Comparison of ENCODE assay signal across 9 cellular contexts in genomic region chr15:75347222-75348033, GRCh38. TPM values are rescaled to one million over a fixed set of nuclear protein-coding genes. Genes with fewer than 3 reads are reported as not detected.
A peak's percentile ranks its signal among the peaks of the same experiment; 100 is the strongest.
DNase-seq lines count a peak whose midpoint lies in the region; ATAC-seq and TF ChIP-seq lines count a peak whose summit lies in the region.
"Had no signal": no experiment of that assay in that cellular context is flagged by ENCODE, and none has a peak within 500 bp of the region (broad histone marks: within the 10 kb centered on the region; RNA-seq: fewer than 3 reads in every experiment).

No MANE protein-coding gene starts in this region.

- DNase-seq in HL-60 (ENCODE audit: low read depth in 1 of 2, low spot score in 1 of 2) = no peak
- peak in 3 of 4 experiments; percentile 23 to 56 (median 47) for DNase-seq in activated CD4-positive, CD25-positive, alpha-beta regulatory T cell (lab: John Stamatoyannopoulos, UW)
- peak; percentile 30 for DNase-seq in choroid plexus epithelial cell (ENCODE audit: low read depth)
- peak; percentile 19 to 33 (median 32) for DNase-seq in stimulated activated CD4-positive, alpha-beta T cell treated with anti-CD3 and anti-CD28 coated beads, TNF-alpha, amount 100 ng/mL, for 1 hour (ENCODE audit: low read depth in 3 of 3, low spot score in 1 of 3)
- DNase-seq in NCI-H2107 (lab: John Stamatoyannopoulos, UW) = no peak

- no peak for ATAC-seq in GM18505 (IDR thresholded peaks at IDR 0.05; ENCODE audit: unreplicated experiment)
- no peak for ATAC-seq in HG02623 (IDR thresholded peaks at IDR 0.05; ENCODE audit: unreplicated experiment)

- TF ChIP-seq CTCF in HL-60 (IDR thresholded peaks at IDR 0.05; ENCODE audit: insufficient read depth, low read length) (no peak), choroid plexus epithelial cell (conservative IDR thresholded peaks at IDR 0.05; ENCODE audit: low read depth, low read length) (no peak), liver (IDR thresholded peaks at IDR 0.05; ENCODE audit: low read depth, low read length, missing input control) (no peak)

- TF ChIP-seq POLR2A in GM18505 (IDR thresholded peaks at IDR 0.05; ENCODE audit: borderline replicate concordance, extremely low read depth, insufficient read depth, insufficient read length) = peak; percentile 44

- no peak for TF ChIP-seq RAD21 in liver (IDR thresholded peaks at IDR 0.05)

- peaks cover 0 to 4% (median 0%) of the 10 kb centered on the region in 4 donors for H3K36me3 ChIP-seq in liver (ENCODE audit: control insufficient read depth in 4 of 4, insufficient read depth in 3 of 4, low read depth in 1 of 4, low read length in 3 of 4)

- H3K4me3 ChIP-seq in HL-60 (replicated peaks; ENCODE audit: insufficient read depth, low read length) (peak overlapping the region; percentile 20), choroid plexus epithelial cell (ENCODE audit: low read depth, low read length) (peak overlapping the region; percentile 71), liver (ENCODE audit: low read depth in 1 of 3, low read length in 3 of 3) (peak overlapping the region; percentile 85 to 95 (median 90))

- H3K4me1 ChIP-seq in liver (ENCODE audit: control insufficient read depth in 4 of 4, insufficient read depth in 4 of 4, low read length in 3 of 4) = peaks cover 3 to 20% (median 10%) of the 10 kb centered on the region in 4 donors

- H3K9ac ChIP-seq in liver (ENCODE audit: low read depth in 1 of 2, low read length in 2 of 2) = peak overlapping the region; percentile 60 to 77

- WGBS in liver = under 1% methylated on average over 65 of the region's 65 CpGs

- H3K9me3 ChIP-seq in liver (ENCODE audit: control insufficient read depth in 4 of 4, low read length in 3 of 4) = no peaks in the 10 kb centered on the region

- no peak overlapping the region for H3K27ac ChIP-seq in HL-60 (replicated peaks)
- peak overlapping the region; percentile 62 to 74 for H3K27ac ChIP-seq in liver (ENCODE audit: low read depth in 1 of 2, low read length in 2 of 2)
- H3K27ac ChIP-seq: epithelial cell of prostate had no signal

- peaks cover 16% of the 10 kb centered on the region for H3K27me3 ChIP-seq in HL-60 (ENCODE audit: insufficient read depth, poor library complexity, severe bottlenecking)
- H3K27me3 ChIP-seq in liver (ENCODE audit: control insufficient read depth in 4 of 4, insufficient read depth in 4 of 4, low read length in 3 of 4) = no peaks in the 10 kb centered on the region

TF ChIP-seq in liver, 16 proteins besides CTCF, POLR2A, EP300 and RAD21:
- peak in 1 of 2 donors; percentile 36 for TF ChIP-seq RXRA (IDR thresholded peaks at IDR 0.05)
- TF ChIP-seq GABPA (IDR thresholded peaks at IDR 0.05 in 1 of 2, conservative IDR thresholded peaks at IDR 0.05 in 1 of 2) = peak in 1 of 2 donors; percentile 31
- peak in 1 of 2 donors; percentile 14 for TF ChIP-seq EGR1 (IDR thresholded peaks at IDR 0.05; ENCODE audit: low read depth in 2 of 2)
- TF ChIP-seq YY1 (IDR thresholded peaks at IDR 0.05) = no peak
- TF ChIP-seq NR2F2 (IDR thresholded peaks at IDR 0.05) = no peak
TF ChIP-seq in liver: peak in this region for 3.

RNA-seq across cellular contexts. Expression of gene NEIL1, which starts 0.6 kb away (rescaled TPM):
- 10 to 100 TPM in 1 of 2 donors, 1 to 10 TPM in 1; 5.3 to 25.8 TPM for total RNA-seq in liver
- 10 to 100 TPM; 11.2 to 23.8 TPM for polyA plus RNA-seq in liver

RNA-seq across cellular contexts. Expression of gene COMMD4, which starts 11.6 kb away (rescaled TPM):
- total RNA-seq in liver = 10 to 100 TPM; 21.2 to 28.3 TPM
- polyA plus RNA-seq in liver = 10 to 100 TPM; 46.2 to 56.0 TPM

RNA-seq across cellular contexts. Expression of gene MAN2C1, which starts 21.0 kb away (rescaled TPM):
- 100 to 1,000 TPM in 1 of 2 donors, 10 to 100 TPM in 1; 61.8 to 143 TPM for total RNA-seq in liver
- 10 to 100 TPM; 44.3 to 57.3 TPM for polyA plus RNA-seq in liver

Comparison
In these comparisons a context has a peak if more than half of its experiments do, and no peak if none do; other contexts are left out.
1. DNase-seq: peak in activated CD4-positive, CD25-positive, alpha-beta regulatory T cell (3 of 4), choroid plexus epithelial cell (single experiment) and stimulated activated CD4-positive, alpha-beta T cell treated with anti-CD3 and anti-CD28 coated beads, TNF-alpha, amount 100 ng/mL, for 1 hour (3 of 3); none in HL-60 (0 of 2) and NCI-H2107 (single experiment).
2. H3K4me3 ChIP-seq: peak in every context shown above with its lines; median percentile 90 in liver; 71 in choroid plexus epithelial cell; 20 in HL-60.